In the genomic region with DNA sequence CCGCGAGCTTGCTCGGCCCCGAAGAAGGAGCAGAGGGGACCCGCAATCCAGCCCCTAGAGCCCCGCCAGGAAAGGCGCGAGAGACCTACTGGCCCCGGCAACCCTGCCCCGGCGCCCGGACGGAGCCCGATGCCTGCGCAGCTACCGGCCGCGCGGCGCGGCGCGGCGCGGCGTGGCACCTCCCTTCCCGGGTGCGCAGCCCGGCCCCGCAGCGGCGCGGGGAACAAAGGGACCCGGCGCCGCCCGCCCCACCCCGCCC, we compare ENCODE assay signal across 7 cellular contexts. TPM values are rescaled to one million over a fixed set of nuclear protein-coding genes. Genes with fewer than 3 reads are reported as not detected.
DNase-seq lines count a peak whose midpoint lies in the region; ATAC-seq and TF ChIP-seq lines count a peak whose summit lies in the region.

No MANE protein-coding gene starts in this region.

- peaks cover 27% of the 10 kb centered on the region for H3K4me1 ChIP-seq in iPS-18a (ENCODE audit: control insufficient read depth, low read depth, low read length)

- no peak for ATAC-seq in activated CD8-positive, alpha-beta T cell treated with anti-CD3 and anti-CD28 coated beads, Interleukin-2, amount 10 ng/mL, durations not matched to agents 7 days and 5 days
- ATAC-seq in stimulated activated naive CD8-positive, alpha-beta T cell treated with anti-CD3 and anti-CD28 coated beads, Interleukin-15, Interleukin-2, amounts not matched to agents 100 U/mL and 50 U/mL, for 24 hours, result no peak
- no peak for ATAC-seq in HG03139 (IDR thresholded peaks at IDR 0.05; ENCODE audit: unreplicated experiment)

- POLR2A ChIA-PET in HEK293T (lab: Yijun Ruan, JAX), result interaction anchor here (0.5 to 1.5 kb wide), 8 partner anchors 14 to 423 kb away, joined by 3 to 5 read pairs (median 3); no protein-coding TSS in a partner anchor
- POLR2A ChIA-PET in activated CD8-positive, alpha-beta T cell treated with anti-CD3 and anti-CD28 coated beads, Interleukin-2, amount 10 ng/mL, durations not matched to agents 7 days and 5 days (lab: Charles Lee), result no interaction called here

- DNase-seq in HEK293T (ENCODE audit: extremely low spot score) (peak; percentile 17), NCI-H524 treated with DMSO at 0.1 percent for 48 hours (lab: John Stamatoyannopoulos, UW) (no peak), activated T-cell treated with anti-CD3 and anti-CD28 coated beads for 4 hours (no peak)
- DNase-seq in activated CD8-positive, alpha-beta T cell treated with anti-CD3 and anti-CD28 coated beads, Interleukin-2, amount 10 ng/mL, durations not matched to agents 7 days and 5 days, result no peak
- DNase-seq in stimulated activated naive CD8-positive, alpha-beta T cell treated with anti-CD3 and anti-CD28 coated beads, Interleukin-15, Interleukin-2, amounts not matched to agents 100 U/mL and 50 U/mL, for 24 hours, result peak; percentile 4

- peaks cover 58% of the 10 kb centered on the region for H3K27me3 ChIP-seq in iPS-18a (ENCODE audit: control insufficient read depth, insufficient read depth, low read length)

- peak overlapping the region; percentile 70 for H3K27ac Mint-ChIP-seq in activated CD8-positive, alpha-beta T cell treated with anti-CD3 and anti-CD28 coated beads, Interleukin-2, amount 10 ng/mL, durations not matched to agents 7 days and 5 days

- H3K9ac ChIP-seq in iPS-18a (ENCODE audit: low read length), result peak overlapping the region; percentile 63

- H3K27me3 Mint-ChIP-seq in activated CD8-positive, alpha-beta T cell treated with anti-CD3 and anti-CD28 coated beads, Interleukin-2, amount 10 ng/mL, durations not matched to agents 7 days and 5 days (ENCODE audit: low read depth), result peaks cover 39% of the 10 kb centered on the region

- H3K4me3 Mint-ChIP-seq in activated CD8-positive, alpha-beta T cell treated with anti-CD3 and anti-CD28 coated beads, Interleukin-2, amount 10 ng/mL, durations not matched to agents 7 days and 5 days, result peak overlapping the region; percentile 35

- peaks cover 7% of the 10 kb centered on the region for H3K36me3 Mint-ChIP-seq in activated CD8-positive, alpha-beta T cell treated with anti-CD3 and anti-CD28 coated beads, Interleukin-2, amount 10 ng/mL, durations not matched to agents 7 days and 5 days (ENCODE audit: low read depth)

- no peaks in the 10 kb centered on the region for H3K9me3 Mint-ChIP-seq in activated CD8-positive, alpha-beta T cell treated with anti-CD3 and anti-CD28 coated beads, Interleukin-2, amount 10 ng/mL, durations not matched to agents 7 days and 5 days (ENCODE audit: insufficient read depth)

- no peaks in the 10 kb centered on the region for H3K36me3 ChIP-seq in iPS-18a (ENCODE audit: control insufficient read depth, low read depth, low read length)

- peak overlapping the region; percentile 71 for H3K4me3 ChIP-seq in iPS-18a (ENCODE audit: low read length)

- H3K4me1 Mint-ChIP-seq in activated CD8-positive, alpha-beta T cell treated with anti-CD3 and anti-CD28 coated beads, Interleukin-2, amount 10 ng/mL, durations not matched to agents 7 days and 5 days (ENCODE audit: low read depth), result peaks cover 15% of the 10 kb centered on the region

- CTCF ChIA-PET in HEK293T (lab: Yijun Ruan, JAX), result no interaction called here
- CTCF ChIA-PET in activated CD8-positive, alpha-beta T cell treated with anti-CD3 and anti-CD28 coated beads, Interleukin-2, amount 10 ng/mL, durations not matched to agents 7 days and 5 days (lab: Charles Lee), result no interaction called here

- H3K9me3 ChIP-seq in iPS-18a (ENCODE audit: control insufficient read depth, low read depth, low read length), result no peaks in the 10 kb centered on the region

- H3K27ac ChIP-seq in iPS-18a (ENCODE audit: low read length), result no peak overlapping the region

TF ChIP-seq in HEK293T, 16 proteins besides CTCF, POLR2A, EP300 and RAD21:
- TF ChIP-seq ZNF384 (IDR thresholded peaks at IDR 0.05), result no peak
- TF ChIP-seq FOXA1 (IDR thresholded peaks at IDR 0.05), result no peak
- no peak for TF ChIP-seq NFRKB (IDR thresholded peaks at IDR 0.05)
- TF ChIP-seq SUZ12 (IDR thresholded peaks at IDR 0.05), result no peak
- no peak for TF ChIP-seq PKNOX1 (IDR thresholded peaks at IDR 0.05)
- no peak for TF ChIP-seq TARDBP (IDR thresholded peaks at IDR 0.05)
- TF ChIP-seq CTBP1 (IDR thresholded peaks at IDR 0.05; ENCODE audit: borderline replicate concordance), result no peak
- TF ChIP-seq L3MBTL2 (conservative IDR thresholded peaks at IDR 0.05), result no peak

RNA-seq across cellular contexts. Expression of gene CDH2, which starts 0.3 kb away (rescaled TPM):
- total RNA-seq in activated CD8-positive, alpha-beta T cell treated with anti-CD3 and anti-CD28 coated beads, Interleukin-2, amount 10 ng/mL, durations not matched to agents 7 days and 5 days, result under 1 TPM; 0.11 to 0.21 TPM

Comparison
In these comparisons a context has a peak if more than half of its experiments do, and no peak if none do; other contexts are left out.
1. DNase-seq: peak in HEK293T (single experiment) and stimulated activated naive CD8-positive, alpha-beta T cell treated with anti-CD3 and anti-CD28 coated beads, Interleukin-15, Interleukin-2, amounts not matched to agents 100 U/mL and 50 U/mL, for 24 hours (single experiment); none in activated CD8-positive, alpha-beta T cell treated with anti-CD3 and anti-CD28 coated beads, Interleukin-2, amount 10 ng/mL, durations not matched to agents 7 days and 5 days (single experiment), NCI-H524 treated with DMSO at 0.1 percent for 48 hours (single experiment) and activated T-cell treated with anti-CD3 and anti-CD28 coated beads for 4 hours (single experiment).